Comparison of ENCODE assay signal across 18 cellular contexts in genomic region chr9:18982246-18982589, GRCh38. TPM values are rescaled to one million over a fixed set of nuclear protein-coding genes. Genes with fewer than 3 reads are reported as not detected.
"Had no signal": no experiment of that assay in that cellular context is flagged by ENCODE, and none has a peak within 500 bp of the region (broad histone marks: within the 10 kb centered on the region; RNA-seq: fewer than 3 reads in every experiment).

No MANE protein-coding gene starts in this region.

- H3K9me3 ChIP-seq: neutrophil, pancreas had no signal

- H3K27ac ChIP-seq: neutrophil, pancreas, VCaP had no signal

- DNase-seq: activated CD4-positive, alpha-beta T cell treated with anti-CD3 and anti-CD28 coated beads for 1 hour; activated effector memory CD4-positive, alpha-beta T cell treated with anti-CD3 and anti-CD28 coated beads, Interleukin-2, amount 50 U/mL, for 16 hours; activated naive CD4-positive, alpha-beta T cell treated with anti-CD3 and anti-CD28 coated beads, Interleukin-2, amount 50 U/mL, for 16 hours; activated T-cell treated with anti-CD3 and anti-CD28 coated beads, Interleukin-2, amount 50 U/mL, for 72 hours; effector CD8-positive, alpha-beta T cell; natural killer cell; pancreas; stimulated activated CD4-positive, alpha-beta T cell treated with anti-CD3 and anti-CD28 coated beads, Interleukin-4, amount 100 ng/mL, for 1 hour; stimulated activated naive CD8-positive, alpha-beta T cell treated with anti-CD3 and anti-CD28 coated beads, Interleukin-15, amount 100 ng/mL, for 72 hours; trophoblast cell had no signal

- H3K4me1 Mint-ChIP-seq: natural killer cell; stimulated activated naive CD8-positive, alpha-beta T cell treated with anti-CD3 and anti-CD28 coated beads, Interleukin-15, amount 100 ng/mL, for 72 hours had no signal

- H3K4me2 ChIP-seq: smooth muscle cell had no signal

- H3K4me3 Mint-ChIP-seq: activated T-cell treated with anti-CD3 and anti-CD28 coated beads, Interleukin-2, amount 50 U/mL, for 72 hours; dendritic cell treated with granulocyte-macrophage colony-stimulating factor and Interleukin-4, amounts not matched to agents 40 ng/mL and 50 ng/mL, for 4 days; natural killer cell; stimulated activated naive CD8-positive, alpha-beta T cell treated with anti-CD3 and anti-CD28 coated beads, Interleukin-15, amount 100 ng/mL, for 72 hours had no signal

- H3K9me3 Mint-ChIP-seq: dendritic cell treated with granulocyte-macrophage colony-stimulating factor and Interleukin-4, amounts not matched to agents 40 ng/mL and 50 ng/mL, for 4 days; natural killer cell had no signal

- H3K36me3 ChIP-seq: neutrophil, pancreas had no signal

- H3K27me3 Mint-ChIP-seq: dendritic cell treated with granulocyte-macrophage colony-stimulating factor and Interleukin-4, amounts not matched to agents 40 ng/mL and 50 ng/mL, for 4 days; stimulated activated naive CD8-positive, alpha-beta T cell treated with anti-CD3 and anti-CD28 coated beads, Interleukin-15, amount 100 ng/mL, for 72 hours had no signal

- H3K27ac Mint-ChIP-seq: activated T-cell treated with anti-CD3 and anti-CD28 coated beads, Interleukin-2, amount 50 U/mL, for 72 hours; dendritic cell treated with granulocyte-macrophage colony-stimulating factor and Interleukin-4, amounts not matched to agents 40 ng/mL and 50 ng/mL, for 4 days; natural killer cell had no signal

- H3K27me3 ChIP-seq: neutrophil, pancreas had no signal

- H3K4me3 ChIP-seq: pancreas, smooth muscle cell had no signal

- H3K36me3 Mint-ChIP-seq: natural killer cell had no signal

RNA-seq across cellular contexts. Expression of gene SAXO1, which starts 50.8 kb away (rescaled TPM):
- total RNA-seq: activated T-cell treated with anti-CD3 and anti-CD28 coated beads, Interleukin-2, amount 50 U/mL, for 72 hours; astrocyte; endothelial cell of umbilical vein; glomerular endothelial cell; mesenteric fat pad; smooth muscle cell had no signal
- polyA plus RNA-seq: endothelial cell of umbilical vein had no signal
